ENCODE assay signal across 20 cellular contexts in genomic region chr17:31130286-31131224, GRCh38. TPM values are rescaled to one million over a fixed set of nuclear protein-coding genes. Genes with fewer than 3 reads are reported as not detected.
DNase-seq lines count a peak whose midpoint lies in the region; ATAC-seq, FAIRE-seq and TF ChIP-seq lines count a peak whose summit lies in the region.
"Had no signal": no experiment of that assay in that cellular context is flagged by ENCODE, and none has a peak within 500 bp of the region (broad histone marks: within the 10 kb centered on the region; RNA-seq: fewer than 3 reads in every experiment).

No MANE protein-coding gene starts in this region.

- H3K27me3 ChIP-seq in keratinocyte (ENCODE audit: control insufficient read depth, extremely low read depth, insufficient read depth, low read length), result no peaks in the 10 kb centered on the region
- H3K27me3 ChIP-seq in thyroid gland, result no peaks in the 10 kb centered on the region
- no peaks in the 10 kb centered on the region for H3K27me3 ChIP-seq in smooth muscle cell (ENCODE audit: low read depth)
- H3K27me3 ChIP-seq: BLaER1 treated with 17β-estradiol and CSF1 and Interleukin-3, amounts not matched to agents 10 nM and 100 nM; dorsolateral prefrontal cortex; MG63; tibial nerve had no signal

- DNase-seq in activated naive CD4-positive, alpha-beta T cell treated with anti-CD3 and anti-CD28 coated beads, Interleukin-2, amount 50 U/mL, for 72 hours (ENCODE audit: low spot score in 2 of 2), result no peak
- DNase-seq in activated naive CD4-positive, alpha-beta T cell treated with anti-CD3 and anti-CD28 coated beads, Interleukin-2, amount 50 U/mL, for 16 hours, result no peak
- DNase-seq in keratinocyte (ENCODE audit: low read depth, low spot score) (no peak), thyroid gland (peak; percentile 84 to 93), smooth muscle cell (lab: John Stamatoyannopoulos, UW; ENCODE audit: unreplicated experiment) (no peak)
- DNase-seq in central memory CD4-positive, alpha-beta T cell, result no peak
- DNase-seq: activated naive CD4-positive, alpha-beta T cell treated with anti-CD3 and anti-CD28 coated beads, Interleukin-2, amount 10 ng/mL, durations not matched to agents 7 days and 5 days; DMS153; MG63; naive thymus-derived CD4-positive, alpha-beta T cell; NCI-H1694; NCI-H345; RPMI8226; stimulated activated naive CD4-positive, alpha-beta T cell treated with Interleukin-2 at 50 U/mL for 16 hours had no signal

- FAIRE-seq in keratinocyte (lab: Jason Lieb, UNC), result no peak
- FAIRE-seq: TTC549 had no signal

- no peaks in the 10 kb centered on the region for H3K9me3 Mint-ChIP-seq in activated naive CD4-positive, alpha-beta T cell treated with anti-CD3 and anti-CD28 coated beads, Interleukin-2, amount 50 U/mL, for 72 hours
- H3K9me3 Mint-ChIP-seq: activated naive CD4-positive, alpha-beta T cell treated with anti-CD3 and anti-CD28 coated beads, Interleukin-2, amount 10 ng/mL, durations not matched to agents 7 days and 5 days; naive thymus-derived CD4-positive, alpha-beta T cell had no signal

- peaks cover 8% of the 10 kb centered on the region for H3K9me1 ChIP-seq in keratinocyte (ENCODE audit: control insufficient read depth, extremely low read depth, insufficient read depth, low read length)

- H3K4me1 ChIP-seq in keratinocyte (ENCODE audit: control insufficient read depth, extremely low read depth, insufficient read depth, low read length) (peaks cover 11% of the 10 kb centered on the region), thyroid gland (peaks cover 14% of the 10 kb centered on the region in 2 donors), smooth muscle cell (ENCODE audit: low read depth) (no peaks in the 10 kb centered on the region)

- H3K79me2 ChIP-seq in keratinocyte (ENCODE audit: control insufficient read depth, insufficient read depth, low read length), result peaks cover 65% of the 10 kb centered on the region
- peaks cover 78% of the 10 kb centered on the region for H3K79me2 ChIP-seq in smooth muscle cell (ENCODE audit: low read depth)

- no peak overlapping the region for H2AFZ ChIP-seq in keratinocyte (ENCODE audit: control insufficient read depth, low read length)
- no peak overlapping the region for H2AFZ ChIP-seq in smooth muscle cell (ENCODE audit: low read depth)

- no peaks in the 10 kb centered on the region for H3F3A ChIP-seq in smooth muscle cell (ENCODE audit: low read depth)

- H3K9me3 ChIP-seq in keratinocyte (ENCODE audit: control insufficient read depth, low read depth, low read length) (no peaks in the 10 kb centered on the region), thyroid gland (no peaks in the 10 kb centered on the region), smooth muscle cell (replicated peaks; ENCODE audit: low read depth) (no peaks in the 10 kb centered on the region)
- H3K9me3 ChIP-seq: MG63, tibial nerve had no signal

- H3K9ac ChIP-seq in keratinocyte (ENCODE audit: control insufficient read depth, extremely low read depth, insufficient read depth, low read length) (no peak overlapping the region), smooth muscle cell (ENCODE audit: low read depth) (no peak overlapping the region)
- H3K9ac ChIP-seq: BLaER1 treated with 17β-estradiol and CSF1 and Interleukin-3, amounts not matched to agents 10 nM and 100 nM had no signal

- H4K20me1 ChIP-seq in keratinocyte (ENCODE audit: control insufficient read depth, extremely low read depth, insufficient read depth, low read length) (peaks cover 11% of the 10 kb centered on the region), smooth muscle cell (ENCODE audit: low read depth) (peaks cover 98% of the 10 kb centered on the region)

- H3K36me3 ChIP-seq in keratinocyte (ENCODE audit: control insufficient read depth in 2 of 2, extremely low read depth in 1 of 2, insufficient read depth in 2 of 2, low read length in 2 of 2) (peaks cover 0 to 3% of the 10 kb centered on the region in 2 experiments), thyroid gland (no peaks in the 10 kb centered on the region), smooth muscle cell (ENCODE audit: low read depth) (no peaks in the 10 kb centered on the region)

- intact Hi-C loops in thyroid gland (cut with DNase I), result no loop called here

- no peak for TF ChIP-seq POLR2A in thyroid gland (IDR thresholded peaks at IDR 0.05)

- H3K27ac ChIP-seq in keratinocyte (ENCODE audit: control insufficient read depth, insufficient read depth, low read length), result no peak overlapping the region
- no peak overlapping the region for H3K27ac ChIP-seq in thyroid gland
- H3K27ac ChIP-seq in smooth muscle cell (ENCODE audit: low read depth), result no peak overlapping the region
- H3K27ac ChIP-seq: BLaER1 treated with 17β-estradiol and CSF1 and Interleukin-3, amounts not matched to agents 10 nM and 100 nM; tibial nerve had no signal

- no peak overlapping the region for H3K4me3 ChIP-seq in keratinocyte (ENCODE audit: control insufficient read depth in 2 of 3, extremely low read depth in 1 of 3, insufficient read depth in 2 of 3, low read depth in 1 of 3, low read length in 3 of 3)
- H3K4me3 ChIP-seq in thyroid gland (replicated peaks in 1 of 3), result no peak overlapping the region
- no peak overlapping the region for H3K4me3 ChIP-seq in smooth muscle cell
- H3K4me3 ChIP-seq: BLaER1 treated with 17β-estradiol and CSF1 and Interleukin-3, amounts not matched to agents 10 nM and 100 nM; dorsolateral prefrontal cortex; MG63; tibial nerve had no signal

- H3K4me2 ChIP-seq in keratinocyte (ENCODE audit: control insufficient read depth, extremely low read depth, insufficient read depth, low read depth, low read length) (peak overlapping the region; percentile 1), smooth muscle cell (no peak overlapping the region)
- H3K4me2 ChIP-seq: BLaER1 treated with 17β-estradiol and CSF1 and Interleukin-3, amounts not matched to agents 10 nM and 100 nM had no signal

- H3K27ac Mint-ChIP-seq in activated naive CD4-positive, alpha-beta T cell treated with anti-CD3 and anti-CD28 coated beads, Interleukin-2, amount 50 U/mL, for 72 hours, result peak overlapping the region; percentile 35 to 38
- H3K27ac Mint-ChIP-seq: activated naive CD4-positive, alpha-beta T cell treated with anti-CD3 and anti-CD28 coated beads, Interleukin-2, amount 10 ng/mL, durations not matched to agents 7 days and 5 days; naive thymus-derived CD4-positive, alpha-beta T cell had no signal

- no peak for ATAC-seq in activated naive CD4-positive, alpha-beta T cell treated with anti-CD3 and anti-CD28 coated beads, Interleukin-2, amount 50 U/mL, for 72 hours
- peak; percentile 20 for ATAC-seq in esophagus mucosa
- ATAC-seq in HG02610 (IDR thresholded peaks at IDR 0.05; ENCODE audit: unreplicated experiment), result no peak
- ATAC-seq: naive thymus-derived CD4-positive, alpha-beta T cell had no signal

- dilution Hi-C loops in keratinocyte (cut with MboI; ENCODE audit: extremely low pct_ligation_motif_present, low sequenced_read_pairs), result no loop called here

- 50 to 67% methylated on average over 9 to 13 of the region's 15 CpGs for WGBS in thyroid gland, 2 donors
- WGBS in smooth muscle cell (ENCODE audit: low lambda C conversion rate), result 89% methylated on average over 15 of the region's 15 CpGs

- H3K36me3 Mint-ChIP-seq in activated naive CD4-positive, alpha-beta T cell treated with anti-CD3 and anti-CD28 coated beads, Interleukin-2, amount 50 U/mL, for 72 hours, result no peaks in the 10 kb centered on the region
- H3K36me3 Mint-ChIP-seq: activated naive CD4-positive, alpha-beta T cell treated with anti-CD3 and anti-CD28 coated beads, Interleukin-2, amount 10 ng/mL, durations not matched to agents 7 days and 5 days had no signal

- TF ChIP-seq CTCF in keratinocyte (optimal IDR thresholded peaks at IDR 0.05 in 1 of 3, IDR thresholded peaks at IDR 0.05 in 1 of 3, conservative IDR thresholded peaks at IDR 0.05 in 1 of 3; ENCODE audit: extremely low read depth in 1 of 3, insufficient read depth in 2 of 3, low read length in 3 of 3) (peak in 1 of 3 experiments; percentile 0), thyroid gland (IDR thresholded peaks at IDR 0.05) (no peak), smooth muscle cell (IDR thresholded peaks at IDR 0.05; ENCODE audit: borderline replicate concordance, insufficient read depth, poor library complexity, severe bottlenecking) (no peak)

RNA-seq across cellular contexts. Expression of gene NF1, which starts 35.8 kb away (rescaled TPM):
- total RNA-seq in activated naive CD4-positive, alpha-beta T cell treated with anti-CD3 and anti-CD28 coated beads, Interleukin-2, amount 50 U/mL, for 72 hours, result 10 to 100 TPM; 33.6 to 39.1 TPM
- total RNA-seq in esophagus mucosa (21.6 TPM), thyroid gland (100 to 1,000 TPM; 102 to 208 (median 129) TPM), smooth muscle cell (59.7 and 74.3 TPM in 2 replicates)
- polyA plus RNA-seq in keratinocyte (20.3 to 29.6 TPM (median 26.7 TPM) in 3 replicates), smooth muscle cell (7.6 and 19.4 TPM in 2 replicates)
- polyA plus RNA-seq in keratinocyte (2011; ENCODE audit: low read depth), result 20.7 TPM
- polyA plus RNA-seq in keratinocyte (2011; cell fraction: cytosol; rRNA removed), result 12.4 and 24.1 TPM in 2 replicates
- 55.0 and 60.8 TPM in 2 replicates for polyA plus RNA-seq in keratinocyte (2011; cell fraction: nucleus; rRNA removed)
- polyA plus RNA-seq in keratinocyte (2012; ENCODE audit: low replicate concordance), result 11.8 and 15.9 TPM in 2 replicates
- polyA minus RNA-seq in keratinocyte, result 33.6 to 142 TPM (median 79.1 TPM) in 3 replicates
- polyA minus RNA-seq in keratinocyte (2011; cell fraction: cytosol; rRNA and poly(A)+ RNA removed), result 48.3 TPM
- 134 and 242 TPM in 2 replicates for polyA minus RNA-seq in keratinocyte (2011; cell fraction: nucleus; rRNA and poly(A)+ RNA removed)

Comparison
In these comparisons a context has a peak if more than half of its experiments do, and no peak if none do; other contexts are left out.
1. DNase-seq: peak in thyroid gland (2 of 2); none in activated naive CD4-positive, alpha-beta T cell treated with anti-CD3 and anti-CD28 coated beads, Interleukin-2, amount 50 U/mL, for 72 hours (0 of 2), activated naive CD4-positive, alpha-beta T cell treated with anti-CD3 and anti-CD28 coated beads, Interleukin-2, amount 50 U/mL, for 16 hours (single experiment), keratinocyte (single experiment), smooth muscle cell (single experiment) and central memory CD4-positive, alpha-beta T cell (single experiment).